10 cellular contexts compared by ENCODE assay signal in the genomic region with DNA sequence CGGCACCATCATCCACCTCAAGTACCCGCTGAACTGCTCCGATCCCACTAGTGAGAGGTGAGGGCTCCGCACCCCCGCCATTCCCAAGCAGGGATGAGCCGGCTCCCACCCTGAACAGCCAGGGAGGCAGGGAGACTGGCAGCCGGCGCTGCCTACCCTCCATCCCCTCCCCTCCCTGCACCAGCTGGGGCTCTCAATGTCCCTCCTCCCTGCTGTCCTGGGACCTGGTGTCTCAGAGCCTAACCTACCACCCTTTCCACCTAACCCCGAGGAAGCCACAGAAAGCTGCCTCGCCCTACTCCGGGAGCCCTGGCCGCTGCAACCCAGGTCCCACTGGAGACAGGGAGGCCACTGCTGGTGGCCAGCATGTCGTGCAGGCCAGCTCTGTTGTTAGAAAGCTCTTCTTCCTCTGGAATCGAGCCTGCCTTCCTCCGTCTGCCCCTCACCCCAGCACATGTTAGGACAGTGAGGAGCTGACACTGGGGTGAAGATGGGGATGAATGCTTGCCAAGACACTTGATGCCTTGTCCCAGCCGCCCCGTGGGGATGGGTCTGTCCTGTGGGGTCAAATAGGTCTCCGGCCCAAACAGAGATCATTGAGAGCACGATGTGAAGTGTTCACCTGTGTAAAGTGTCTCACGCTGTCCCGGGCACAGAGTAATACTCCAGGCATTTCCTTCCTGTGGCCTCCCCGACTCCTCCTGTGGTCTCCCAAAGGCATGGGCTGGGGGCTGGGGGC. TPM values are rescaled to one million over a fixed set of nuclear protein-coding genes. Genes with fewer than 3 reads are reported as not detected.
A peak's percentile ranks its signal among the peaks of the same experiment; 100 is the strongest.
DNase-seq lines count a peak whose midpoint lies in the region; ATAC-seq, FAIRE-seq and TF ChIP-seq lines count a peak whose summit lies in the region.
"Had no signal": no experiment of that assay in that cellular context is flagged by ENCODE, and none has a peak within 500 bp of the region (broad histone marks: within the 10 kb centered on the region; RNA-seq: fewer than 3 reads in every experiment).

No MANE protein-coding gene starts in this region.

- H3K9ac ChIP-seq in mesenchymal stem cell (ENCODE audit: low read length), result no peak overlapping the region

- H2BK15ac ChIP-seq in mesenchymal stem cell (ENCODE audit: low read depth, poor library complexity, severe bottlenecking), result peak overlapping the region; percentile 38

- H3K18ac ChIP-seq in mesenchymal stem cell (ENCODE audit: low read depth in 1 of 2, low read length in 2 of 2), result no peak overlapping the region

- H2AFZ ChIP-seq in mesenchymal stem cell (ENCODE audit: low read depth, low read length), result no peak overlapping the region

- no peak overlapping the region for H3K4me3 Mint-ChIP-seq in osteocyte (ENCODE audit: unreplicated experiment)

- no peaks in the 10 kb centered on the region for H3K9me3 ChIP-seq in mesenchymal stem cell (ENCODE audit: control insufficient read depth, low read length)
- H3K9me3 ChIP-seq: body of pancreas, SJSA1 had no signal

- WGBS in mesenchymal stem cell, result 73% methylated on average over 22 of the region's 22 CpGs

- H3K27me3 Mint-ChIP-seq in osteocyte (ENCODE audit: unreplicated experiment), result no peaks in the 10 kb centered on the region

- peaks cover 0 to 26% of the 10 kb centered on the region in 2 experiments for H3K36me3 ChIP-seq in mesenchymal stem cell (ENCODE audit: control insufficient read depth in 1 of 2, insufficient read depth in 2 of 2, low read depth in 1 of 2, low read length in 2 of 2)
- H3K36me3 ChIP-seq: SJSA1 had no signal

- H2BK5ac ChIP-seq in mesenchymal stem cell (ENCODE audit: low read depth, low read length, poor library complexity, severe bottlenecking), result no peak overlapping the region

- H3K4me1 ChIP-seq in mesenchymal stem cell (ENCODE audit: control insufficient read depth, insufficient read depth, low read depth, low read length), result peaks cover 11% of the 10 kb centered on the region

- H4K8ac ChIP-seq in mesenchymal stem cell (ENCODE audit: low read length), result no peak overlapping the region

- ATAC-seq in Right ventricle myocardium inferior (no peak), left cardiac atrium (no peak)
- peak in 1 of 2 donors; percentile 9 for ATAC-seq in activated naive CD4-positive, alpha-beta T cell treated with anti-CD3 and anti-CD28 coated beads, Interleukin-2, amount 50 U/mL, for 72 hours
- ATAC-seq: body of pancreas had no signal

- H3K4me3 ChIP-seq in mesenchymal stem cell (ENCODE audit: insufficient read depth in 1 of 2, low read depth in 1 of 2, low read length in 2 of 2), result no peak overlapping the region
- H3K4me3 ChIP-seq: body of pancreas, SJSA1 had no signal

- H3K9me3 Mint-ChIP-seq in activated naive CD4-positive, alpha-beta T cell treated with anti-CD3 and anti-CD28 coated beads, Interleukin-2, amount 50 U/mL, for 72 hours, result no peaks in the 10 kb centered on the region
- no peaks in the 10 kb centered on the region for H3K9me3 Mint-ChIP-seq in osteocyte (ENCODE audit: unreplicated experiment)

- H3K36me3 Mint-ChIP-seq in activated naive CD4-positive, alpha-beta T cell treated with anti-CD3 and anti-CD28 coated beads, Interleukin-2, amount 50 U/mL, for 72 hours, result peaks cover 70% of the 10 kb centered on the region in 2 donors
- peaks cover 4% of the 10 kb centered on the region for H3K36me3 Mint-ChIP-seq in osteocyte (ENCODE audit: unreplicated experiment)

- no peak overlapping the region for H3K4ac ChIP-seq in mesenchymal stem cell (ENCODE audit: low read depth in 1 of 2, low read length in 2 of 2)

- TF ChIP-seq CTCF in osteocyte (IDR thresholded peaks at IDR 0.05), result no peak

- H3K27ac Mint-ChIP-seq in activated naive CD4-positive, alpha-beta T cell treated with anti-CD3 and anti-CD28 coated beads, Interleukin-2, amount 50 U/mL, for 72 hours, result peak overlapping the region; percentile 97 to 99
- H3K27ac Mint-ChIP-seq in osteocyte (ENCODE audit: unreplicated experiment), result no peak overlapping the region

- peaks cover 5% of the 10 kb centered on the region for H3K79me1 ChIP-seq in mesenchymal stem cell (replicated peaks; ENCODE audit: low read length, poor library complexity, severe bottlenecking)

- no peak overlapping the region for H2BK120ac ChIP-seq in mesenchymal stem cell (ENCODE audit: low read depth, low read length)

- H3K27ac ChIP-seq in mesenchymal stem cell (ENCODE audit: low read length, poor library complexity, severe bottlenecking), result no peak overlapping the region
- H3K27ac ChIP-seq: SJSA1 had no signal

- peak; percentile 87 for FAIRE-seq in urothelium cell line (lab: Jason Lieb, UNC)

- H3K23ac ChIP-seq in mesenchymal stem cell (ENCODE audit: low read length in 2 of 2), result no peak overlapping the region

- peaks cover 0 to 18% of the 10 kb centered on the region in 2 experiments for H3K27me3 ChIP-seq in mesenchymal stem cell (ENCODE audit: control insufficient read depth in 1 of 2, insufficient read depth in 1 of 2, low read length in 2 of 2)
- H3K27me3 ChIP-seq: body of pancreas, SJSA1 had no signal

- H2BK12ac ChIP-seq in mesenchymal stem cell (ENCODE audit: low read length in 2 of 2), result no peak overlapping the region

- peaks cover 23% of the 10 kb centered on the region for H3K4me1 Mint-ChIP-seq in osteocyte (ENCODE audit: unreplicated experiment)

- no peak overlapping the region for H3K4me2 ChIP-seq in mesenchymal stem cell (ENCODE audit: low read length, poor library complexity, severe bottlenecking)

- peak overlapping the region; percentile 7 for H4K91ac ChIP-seq in mesenchymal stem cell (ENCODE audit: low read length)

- H2AK5ac ChIP-seq in mesenchymal stem cell (ENCODE audit: low read length, severe bottlenecking), result no peak overlapping the region

- DNase-seq in Right ventricle myocardium inferior (ENCODE audit: missing footprints), result peak; percentile 65
- DNase-seq in left cardiac atrium, result no peak
- DNase-seq in activated naive CD4-positive, alpha-beta T cell treated with anti-CD3 and anti-CD28 coated beads, Interleukin-2, amount 50 U/mL, for 72 hours (ENCODE audit: low spot score in 2 of 2), result peak in 1 of 2 donors; percentile 65
- DNase-seq in mesenchymal stem cell, result no peak
- DNase-seq in urothelium cell line (ENCODE audit: low spot score), result no peak
- no peak for DNase-seq in NCI-H2029 treated with DMSO at 0.1 percent for 48 hours (lab: John Stamatoyannopoulos, UW)
- DNase-seq in osteocyte (ENCODE audit: extremely low spot score, unreplicated experiment), result no peak
- no peak for DNase-seq in HK-2 (ENCODE audit: unreplicated experiment)
- DNase-seq: body of pancreas had no signal

- H3K14ac ChIP-seq in mesenchymal stem cell (ENCODE audit: low read length in 2 of 2), result no peak overlapping the region

- intact Hi-C loops in Right ventricle myocardium inferior (cut with DNase I), result no loop called here
- intact Hi-C loops in left cardiac atrium (cut with DNase I), result no loop called here

RNA-seq across cellular contexts. Expression of a gene that starts 1.1 kb away (rescaled TPM):
- total RNA-seq in Right ventricle myocardium inferior (9.1 TPM), left cardiac atrium (10 to 100 TPM; 13.0 to 18.9 TPM), osteocyte (0.29 and 0.94 TPM in 2 replicates)
- 100 to 1,000 TPM; 320 to 609 TPM for total RNA-seq in activated naive CD4-positive, alpha-beta T cell treated with anti-CD3 and anti-CD28 coated beads, Interleukin-2, amount 50 U/mL, for 72 hours
- polyA plus RNA-seq in mesenchymal stem cell (2013, experiment 1 of 2), result 0.73 TPM
- 1.2 TPM for polyA plus RNA-seq in mesenchymal stem cell (2013, experiment 2 of 2)
- total RNA-seq: SJSA1 had no signal

RNA-seq across cellular contexts. Expression of a gene that starts 8.5 kb away (rescaled TPM):
- total RNA-seq in Right ventricle myocardium inferior, result 250 TPM
- total RNA-seq in left cardiac atrium, result 100 to 1,000 TPM; 249 to 282 TPM
- 100 to 1,000 TPM; 229 to 609 TPM for total RNA-seq in activated naive CD4-positive, alpha-beta T cell treated with anti-CD3 and anti-CD28 coated beads, Interleukin-2, amount 50 U/mL, for 72 hours
- 186 TPM for polyA plus RNA-seq in mesenchymal stem cell (2013, experiment 1 of 2)
- polyA plus RNA-seq in mesenchymal stem cell (2013, experiment 2 of 2), result 188 TPM
- 287 and 309 TPM in 2 replicates for total RNA-seq in osteocyte

RNA-seq across cellular contexts. Expression of a gene that starts 8.7 kb away (rescaled TPM):
- total RNA-seq in Right ventricle myocardium inferior (not detected), left cardiac atrium (not detected), osteocyte (not detected in 2 replicates)
- not detected for total RNA-seq in activated naive CD4-positive, alpha-beta T cell treated with anti-CD3 and anti-CD28 coated beads, Interleukin-2, amount 50 U/mL, for 72 hours
- polyA plus RNA-seq in mesenchymal stem cell (2013, experiment 1 of 2), result not detected
- not detected for polyA plus RNA-seq in mesenchymal stem cell (2013, experiment 2 of 2)
- total RNA-seq: body of pancreas, SJSA1 had no signal

RNA-seq across cellular contexts. Expression of a gene that starts 18.2 kb away (rescaled TPM):
- total RNA-seq in Right ventricle myocardium inferior, result 149 TPM
- total RNA-seq in left cardiac atrium, result 100 to 1,000 TPM; 117 to 157 TPM
- 100 to 1,000 TPM; 387 to 423 TPM for total RNA-seq in activated naive CD4-positive, alpha-beta T cell treated with anti-CD3 and anti-CD28 coated beads, Interleukin-2, amount 50 U/mL, for 72 hours
- polyA plus RNA-seq in mesenchymal stem cell (2013, experiment 1 of 2), result 253 TPM
- polyA plus RNA-seq in mesenchymal stem cell (2013, experiment 2 of 2), result 265 TPM
- 202 and 205 TPM in 2 replicates for total RNA-seq in osteocyte

RNA-seq across cellular contexts. Expression of a gene that starts 18.4 kb away (rescaled TPM):
- total RNA-seq in Right ventricle myocardium inferior (42.9 TPM), left cardiac atrium (10 to 100 TPM; 34.4 to 36.6 TPM), osteocyte (29.5 and 29.8 TPM in 2 replicates)
- total RNA-seq in activated naive CD4-positive, alpha-beta T cell treated with anti-CD3 and anti-CD28 coated beads, Interleukin-2, amount 50 U/mL, for 72 hours, result 10 to 100 TPM; 69.0 to 76.3 TPM
- polyA plus RNA-seq in mesenchymal stem cell (2013, experiment 1 of 2), result 30.6 TPM
- polyA plus RNA-seq in mesenchymal stem cell (2013, experiment 2 of 2), result 32.3 TPM

Comparison
In these comparisons a context has a peak if more than half of its experiments do, and no peak if none do; other contexts are left out.
1. RNA of a gene that starts 1.1 kb away (total RNA-seq): 320 to 609 TPM in activated naive CD4-positive, alpha-beta T cell treated with anti-CD3 and anti-CD28 coated beads, Interleukin-2, amount 50 U/mL, for 72 hours; 13.0 to 18.9 TPM in left cardiac atrium, 9.1 TPM in Right ventricle myocardium inferior (single experiment) and 0.29 to 0.94 TPM in osteocyte; every median in the first group is over 10 times any median in the second.